Comparison of ENCODE assay signal across 9 cellular contexts in the genomic region with DNA sequence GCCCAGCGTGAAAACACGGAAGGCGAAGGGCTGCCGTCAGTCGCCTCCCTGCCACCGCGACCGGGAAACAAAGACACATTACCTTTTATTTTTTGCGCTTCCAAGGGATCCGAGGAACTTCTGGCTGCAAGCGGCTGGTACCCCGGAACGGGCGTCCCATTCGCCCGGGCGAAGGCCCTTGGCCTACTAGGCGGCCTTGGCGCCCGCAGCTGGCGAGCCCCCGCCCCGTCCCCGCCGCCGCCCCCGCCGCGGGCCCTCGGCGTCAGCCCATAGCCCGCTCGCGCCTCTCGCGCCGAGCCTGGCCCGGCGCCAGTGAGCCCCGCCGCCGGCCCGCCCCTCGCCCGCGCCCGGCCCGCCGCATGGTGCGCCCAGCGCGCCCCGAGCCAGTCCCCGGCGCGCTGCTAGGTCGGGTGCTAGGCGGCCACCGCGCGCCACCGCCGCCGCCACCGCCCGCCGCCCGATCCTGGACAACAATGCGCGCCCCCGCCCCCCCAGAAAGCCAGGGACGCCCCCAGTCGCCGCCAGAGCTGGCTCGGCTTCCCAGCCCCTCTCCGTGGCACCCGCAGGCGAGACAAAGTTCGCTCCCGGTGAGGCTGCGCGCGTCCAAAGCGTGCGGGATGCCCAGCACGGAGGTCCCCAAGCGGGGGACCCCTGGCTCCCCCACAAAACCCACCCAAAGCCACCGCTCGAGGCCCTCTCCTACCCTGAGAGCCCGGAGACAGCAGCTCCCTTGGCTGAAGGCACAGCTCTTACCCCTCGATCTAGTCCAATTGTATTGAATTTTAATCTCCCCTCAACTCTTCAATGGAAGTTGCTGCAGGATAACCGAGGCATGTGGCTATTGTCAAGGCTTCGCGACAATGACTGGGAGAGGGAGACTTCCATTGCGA.
DNase-seq lines count a peak whose midpoint lies in the region; ATAC-seq and TF ChIP-seq lines count a peak whose summit lies in the region.
"Had no signal": no experiment of that assay in that cellular context is flagged by ENCODE, and none has a peak within 500 bp of the region (broad histone marks: within the 10 kb centered on the region; RNA-seq: fewer than 3 reads in every experiment).

No MANE protein-coding gene starts in this region.

- H3K9me3 Mint-ChIP-seq in natural killer cell, result no peaks in the 10 kb centered on the region

- H3K27me3 Mint-ChIP-seq in natural killer cell (ENCODE audit: low read depth in 2 of 2), result peaks cover 63 to 75% of the 10 kb centered on the region in 2 donors

- H3K4me3 ChIP-seq in esophagus squamous epithelium, result peak overlapping the region; percentile 26 to 74 (median 49)

- H3K4me3 Mint-ChIP-seq in natural killer cell, result peak overlapping the region; percentile 66

- ATAC-seq in SK-N-SH treated with all-trans-retinoic acid at 6 μM for 48 hours (peak; percentile 23), natural killer cell (peak; percentile 31 to 79 (median 43)), GM19328 (IDR thresholded peaks at IDR 0.05; ENCODE audit: unreplicated experiment) (no peak)

- no peak overlapping the region for H3K27ac Mint-ChIP-seq in natural killer cell

- DNase-seq in DMS 273 (lab: John Stamatoyannopoulos, UW; ENCODE audit: unreplicated experiment), result peak; percentile 76
- DNase-seq in DMS 273 treated with DMSO at 0.1 percent for 48 hours (lab: John Stamatoyannopoulos, UW), result no peak
- no peak for DNase-seq in esophagus squamous epithelium (lab: John Stamatoyannopoulos, UW)
- DNase-seq in natural killer cell, result no peak
- no peak for DNase-seq in NK-92 treated with Interleukin-12 subunit alpha and Interleukin-12 subunit beta, amount 100 ng/mL, for 24 hours (lab: John Stamatoyannopoulos, UW)
- no peak for DNase-seq in RPMI8226

- no peaks in the 10 kb centered on the region for H3K9me3 ChIP-seq in esophagus squamous epithelium

- peaks cover 0 to 50% (median 1%) of the 10 kb centered on the region in 4 donors for H3K27me3 ChIP-seq in esophagus squamous epithelium

- no peak for TF ChIP-seq CTCF in esophagus squamous epithelium (IDR thresholded peaks at IDR 0.05)
- no peak for TF ChIP-seq CTCF in natural killer cell (IDR thresholded peaks at IDR 0.05)

- intact Hi-C loops in esophagus squamous epithelium (cut with DNase I) (no loop called here), natural killer cell (cut with micrococcal nuclease) (no loop called here)

- no peaks in the 10 kb centered on the region for H3K36me3 ChIP-seq in esophagus squamous epithelium

- H3K4me1 ChIP-seq in esophagus squamous epithelium, result peaks cover 5 to 28% (median 7%) of the 10 kb centered on the region in 3 donors

- peak overlapping the region; percentile 30 to 87 (median 64) for H3K27ac ChIP-seq in esophagus squamous epithelium
- H3K27ac ChIP-seq: 22Rv1 had no signal

- WGBS in esophagus squamous epithelium, 2 donors, result 11 to 22% methylated on average over 10 to 24 of the region's 95 CpGs

- H3K4me1 Mint-ChIP-seq in natural killer cell, result peaks cover 24 to 35% of the 10 kb centered on the region in 2 donors

- H3K36me3 Mint-ChIP-seq in natural killer cell, result no peaks in the 10 kb centered on the region

- TF ChIP-seq POLR2A in esophagus squamous epithelium (IDR thresholded peaks at IDR 0.05), result no peak

TF ChIP-seq in SK-N-SH treated with all-trans-retinoic acid at 6 μM for 48 hours, 23 proteins besides CTCF, POLR2A, EP300 and RAD21:
- TF ChIP-seq ZNF565 (CRISPR knock-in tag; conservative IDR thresholded peaks at IDR 0.05; ENCODE audit: low read depth) (no peak), ESRRG (CRISPR knock-in tag; IDR thresholded peaks at IDR 0.05) (no peak), TCF4 (CRISPR knock-in tag; IDR thresholded peaks at IDR 0.05; ENCODE audit: borderline replicate concordance) (no peak), RARB (CRISPR knock-in tag; IDR thresholded peaks at IDR 0.05) (no peak)
